In genomic region chr1:109499661-109500536, GRCh38 we compare ENCODE assay signal across 6 cellular contexts. TPM values are rescaled to one million over a fixed set of nuclear protein-coding genes. Genes with fewer than 3 reads are reported as not detected.
DNase-seq lines count a peak whose midpoint lies in the region; ATAC-seq and TF ChIP-seq lines count a peak whose summit lies in the region.

No MANE protein-coding gene starts in this region.

- H3K9me3 Mint-ChIP-seq in activated naive CD4-positive, alpha-beta T cell treated with anti-CD3 and anti-CD28 coated beads, Interleukin-2, amount 50 U/mL, for 24 hours = no peaks in the 10 kb centered on the region
- no peaks in the 10 kb centered on the region for H3K9me3 Mint-ChIP-seq in mesothelial cell of epicardium

- peaks cover 95% of the 10 kb centered on the region for H3K4me1 Mint-ChIP-seq in activated naive CD4-positive, alpha-beta T cell treated with anti-CD3 and anti-CD28 coated beads, Interleukin-2, amount 50 U/mL, for 24 hours
- peaks cover 21% of the 10 kb centered on the region for H3K4me1 Mint-ChIP-seq in mesothelial cell of epicardium

- peak; percentile 60 for DNase-seq in DMS114 treated with DMSO at 0.1 percent for 48 hours (lab: John Stamatoyannopoulos, UW; ENCODE audit: unreplicated experiment)
- DNase-seq in NCI-H2227 (lab: John Stamatoyannopoulos, UW; ENCODE audit: unreplicated experiment) = peak; percentile 83
- DNase-seq in mesothelial cell of epicardium (ENCODE audit: low spot score in 2 of 2, unreplicated experiment in 2 of 2) = no peak

- no peaks in the 10 kb centered on the region for H3K36me3 Mint-ChIP-seq in activated naive CD4-positive, alpha-beta T cell treated with anti-CD3 and anti-CD28 coated beads, Interleukin-2, amount 50 U/mL, for 24 hours
- no peaks in the 10 kb centered on the region for H3K36me3 Mint-ChIP-seq in mesothelial cell of epicardium

- ATAC-seq in GM18858 (IDR thresholded peaks at IDR 0.05; ENCODE audit: unreplicated experiment) = no peak
- ATAC-seq in GM18870 (IDR thresholded peaks at IDR 0.05; ENCODE audit: unreplicated experiment) = no peak

- peak overlapping the region; percentile 79 for H3K27ac Mint-ChIP-seq in activated naive CD4-positive, alpha-beta T cell treated with anti-CD3 and anti-CD28 coated beads, Interleukin-2, amount 50 U/mL, for 24 hours
- peak overlapping the region; percentile 50 for H3K27ac Mint-ChIP-seq in mesothelial cell of epicardium

- peak overlapping the region; percentile 55 for H3K4me3 Mint-ChIP-seq in activated naive CD4-positive, alpha-beta T cell treated with anti-CD3 and anti-CD28 coated beads, Interleukin-2, amount 50 U/mL, for 24 hours
- no peak overlapping the region for H3K4me3 Mint-ChIP-seq in mesothelial cell of epicardium

- H3K27me3 Mint-ChIP-seq in activated naive CD4-positive, alpha-beta T cell treated with anti-CD3 and anti-CD28 coated beads, Interleukin-2, amount 50 U/mL, for 24 hours = no peaks in the 10 kb centered on the region
- no peaks in the 10 kb centered on the region for H3K27me3 Mint-ChIP-seq in mesothelial cell of epicardium (ENCODE audit: low read depth)

- no peak for TF ChIP-seq CTCF in mesothelial cell of epicardium (IDR thresholded peaks at IDR 0.05; ENCODE audit: unreplicated experiment)

RNA-seq across cellular contexts. Expression of gene CYB561D1, which starts 6.0 kb away (rescaled TPM):
- 9.5 to 11.7 TPM (median 10.6 TPM) in 3 replicates for total RNA-seq in mesothelial cell of epicardium

RNA-seq across cellular contexts. Expression of gene AMIGO1, which starts 9.6 kb away (rescaled TPM):
- total RNA-seq in mesothelial cell of epicardium = 5.0 to 5.4 TPM (median 5.1 TPM) in 3 replicates

RNA-seq across cellular contexts. Expression of gene ATXN7L2, which starts 16.2 kb away (rescaled TPM):
- total RNA-seq in mesothelial cell of epicardium = 13.8 to 14.9 TPM (median 13.8 TPM) in 3 replicates

RNA-seq across cellular contexts. Expression of gene SYPL2, which starts 33.6 kb away (rescaled TPM):
- 0.11 to 0.22 TPM (median 0.14 TPM) in 3 replicates for total RNA-seq in mesothelial cell of epicardium

RNA-seq across cellular contexts. Expression of gene GPR61, which starts 39.8 kb away (rescaled TPM):
- total RNA-seq in mesothelial cell of epicardium = not detected in 3 replicates

Comparison
In these comparisons a context has a peak if more than half of its experiments do, and no peak if none do; other contexts are left out.
1. DNase-seq: peak in DMS114 treated with DMSO at 0.1 percent for 48 hours (single experiment) and NCI-H2227 (single experiment); none in mesothelial cell of epicardium (0 of 2).